ENCODE assay signal across 13 cellular contexts in the genomic region with DNA sequence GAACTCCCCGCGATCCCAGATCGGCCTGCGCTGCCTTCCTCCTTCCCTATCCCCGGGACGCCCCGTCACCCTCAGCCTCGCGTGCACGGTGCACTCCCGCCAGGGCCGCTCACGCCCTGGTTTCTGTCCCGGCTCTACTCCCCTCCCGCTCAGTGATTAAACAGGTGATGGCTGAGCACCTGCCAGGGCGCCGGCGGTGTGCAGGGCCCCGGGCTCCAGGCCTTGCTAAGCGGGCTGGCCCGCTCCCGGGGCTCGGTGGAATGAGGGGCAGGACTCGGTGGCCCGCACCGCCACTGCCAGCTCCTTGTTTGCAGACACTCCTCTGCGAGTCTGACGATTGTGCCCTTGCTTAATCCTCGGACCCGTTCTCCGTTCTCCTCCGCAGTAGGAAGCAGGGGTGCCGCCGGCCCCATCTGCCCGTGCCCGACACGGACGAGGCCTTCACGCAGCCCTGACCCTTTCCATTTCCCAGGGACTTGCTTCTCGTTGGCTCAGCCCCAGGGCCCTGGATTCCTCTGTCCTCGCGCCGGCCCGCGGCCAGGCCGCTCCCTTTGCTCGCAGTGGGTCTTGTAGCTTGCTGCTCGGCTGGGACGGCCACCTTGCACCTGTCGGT.
A peak's percentile ranks its signal among the peaks of the same experiment; 100 is the strongest.
DNase-seq lines count a peak whose midpoint lies in the region; ATAC-seq, FAIRE-seq and TF ChIP-seq lines count a peak whose summit lies in the region.
"Had no signal": no experiment of that assay in that cellular context is flagged by ENCODE, and none has a peak within 500 bp of the region (broad histone marks: within the 10 kb centered on the region; RNA-seq: fewer than 3 reads in every experiment).

No MANE protein-coding gene starts in this region.

- no peaks in the 10 kb centered on the region for H3K27me3 Mint-ChIP-seq in Calu3 (ENCODE audit: unreplicated experiment)
- H3K27me3 Mint-ChIP-seq: effector memory CD8-positive, alpha-beta T cell had no signal

- DNase-seq in Calu3, result no peak
- DNase-seq in brain microvascular endothelial cell, result no peak
- peak in 3 of 6 donors; percentile 27 to 66 (median 58) for DNase-seq in pancreas
- no peak for DNase-seq in glomerular visceral epithelial cell (ENCODE audit: extremely low spot score)
- no peak for DNase-seq in activated CD4-positive, alpha-beta T cell treated with anti-CD3 and anti-CD28 coated beads, Interleukin-2, amount 50 U/mL, for 1 hour
- no peak for DNase-seq in HK-2 (ENCODE audit: unreplicated experiment)
- DNase-seq: effector memory CD8-positive, alpha-beta T cell; NCI-H2029; NK-92 treated with Interleukin-12 subunit alpha and Interleukin-12 subunit beta, amount 100 ng/mL, for 24 hours; tibial artery had no signal

- H3K36me3 Mint-ChIP-seq in Calu3 (ENCODE audit: insufficient read depth, unreplicated experiment), result no peaks in the 10 kb centered on the region

- no peak overlapping the region for H3K27ac Mint-ChIP-seq in Calu3 (ENCODE audit: unreplicated experiment)
- H3K27ac Mint-ChIP-seq: activated naive CD4-positive, alpha-beta T cell treated with anti-CD3 and anti-CD28 coated beads, Interleukin-2, amount 50 U/mL, for 72 hours; effector memory CD8-positive, alpha-beta T cell had no signal

- intact Hi-C loops in Calu3 (cut with micrococcal nuclease; ENCODE audit: unreplicated experiment) (no loop called here), pancreas (cut with DNase I) (no loop called here)

- H3K4me1 ChIP-seq in pancreas, result no peaks in the 10 kb centered on the region
- H3K4me1 ChIP-seq: tibial artery had no signal

- FAIRE-seq in pancreas (lab: Jason Lieb, UNC), result no peak

- in situ Hi-C loops in brain microvascular endothelial cell (cut with HindIII; ENCODE audit: low pct_ligation_motif_present, low sequenced_read_pairs), result no loop called here

- H3K27me3 ChIP-seq in brain microvascular endothelial cell (replicated peaks), result no peaks in the 10 kb centered on the region
- peaks cover 0 to 6% (median 0%) of the 10 kb centered on the region in 4 donors for H3K27me3 ChIP-seq in pancreas

- CTCF ChIA-PET in Calu3 (lab: Charles Lee), result no interaction called here

- no TSS peak for BruUV-seq in Calu3 (replicated peaks; lab: Mats Ljungman, UMichigan)

- H3K27ac ChIP-seq in brain microvascular endothelial cell (no peak overlapping the region), pancreas (no peak overlapping the region)
- H3K27ac ChIP-seq: tibial artery had no signal

- ATAC-seq in pancreas, result peak in 3 of 4 donors; percentile 50 to 78 (median 64)
- no peak for ATAC-seq in GM21526 (IDR thresholded peaks at IDR 0.05; ENCODE audit: low FRiP score, unreplicated experiment)
- ATAC-seq: activated naive CD4-positive, alpha-beta T cell treated with anti-CD3 and anti-CD28 coated beads, Interleukin-2, amount 50 U/mL, for 72 hours; effector memory CD8-positive, alpha-beta T cell had no signal

- no peaks in the 10 kb centered on the region for H3K4me1 Mint-ChIP-seq in Calu3 (ENCODE audit: low read depth, unreplicated experiment)

- no peaks in the 10 kb centered on the region for H3K36me3 ChIP-seq in brain microvascular endothelial cell (replicated peaks)
- no peaks in the 10 kb centered on the region for H3K36me3 ChIP-seq in pancreas
- H3K36me3 ChIP-seq: tibial artery had no signal

- H3K4me3 ChIP-seq in brain microvascular endothelial cell (ENCODE audit: low read depth, low read length) (peak overlapping the region; percentile 33), iPS-11a (ENCODE audit: low read depth, low read length) (peak overlapping the region; percentile 20), pancreas (peak overlapping the region in 2 of 4 donors; percentile 11 to 28)
- H3K4me3 ChIP-seq: tibial artery had no signal

- peak overlapping the region; percentile 40 for H3K4me3 Mint-ChIP-seq in Calu3 (ENCODE audit: low read depth, unreplicated experiment)
- H3K4me3 Mint-ChIP-seq: effector memory CD8-positive, alpha-beta T cell had no signal

- TF ChIP-seq CTCF in Calu3 (IDR thresholded peaks at IDR 0.05; ENCODE audit: unreplicated experiment), result no peak
- no peak for TF ChIP-seq CTCF in brain microvascular endothelial cell (IDR thresholded peaks at IDR 0.05; ENCODE audit: low read depth, low read length, missing control alignments)
- no peak for TF ChIP-seq CTCF in pancreas (IDR thresholded peaks at IDR 0.05)

- H3K9me3 Mint-ChIP-seq in Calu3 (ENCODE audit: low read depth, unreplicated experiment), result no peaks in the 10 kb centered on the region

- 13 to 15% methylated on average over 50 of the region's 50 CpGs for WGBS in pancreas, 2 donors

- H3K9me3 ChIP-seq in pancreas, result no peaks in the 10 kb centered on the region
- H3K9me3 ChIP-seq: tibial artery had no signal
